ENCODE assay signal across 8 cellular contexts in genomic region chr4:75724867-75725724, GRCh38. TPM values are rescaled to one million over a fixed set of nuclear protein-coding genes. Genes with fewer than 3 reads are reported as not detected.
DNase-seq lines count a peak whose midpoint lies in the region; ATAC-seq, FAIRE-seq and TF ChIP-seq lines count a peak whose summit lies in the region.

No MANE protein-coding gene starts in this region.

- peak; percentile 65 to 91 for TF ChIP-seq POLR2A in HepG2 (IDR thresholded peaks at IDR 0.05; ENCODE audit: insufficient read depth in 1 of 2, low read depth in 2 of 2, low read length in 2 of 2)

- ATAC-seq in HG02840 (IDR thresholded peaks at IDR 0.05; ENCODE audit: low FRiP score, unreplicated experiment) (peak; percentile 47), HepG2 (peak; percentile 86)
- peak; percentile 40 for ATAC-seq in activated CD4-positive, alpha-beta T cell treated with anti-CD3 and anti-CD28 coated beads for 36 hours

- peaks cover 50% of the 10 kb centered on the region for H3K4me1 Mint-ChIP-seq in activated CD4-positive, alpha-beta T cell treated with anti-CD3 and anti-CD28 coated beads for 36 hours
- peaks cover 49% of the 10 kb centered on the region for H3K4me1 Mint-ChIP-seq in dendritic cell treated with granulocyte-macrophage colony-stimulating factor and Interleukin-4, amounts not matched to agents 40 ng/mL and 50 ng/mL, for 4 days (ENCODE audit: low read depth)

- H3K79me2 ChIP-seq in HepG2 (ENCODE audit: insufficient read depth, low read length), result peaks cover 74% of the 10 kb centered on the region

- H3K36me3 ChIP-seq in HepG2 (replicated peaks in 1 of 2; ENCODE audit: control insufficient read depth in 1 of 2, insufficient read depth in 2 of 2, low read length in 2 of 2), result no peaks in the 10 kb centered on the region

- POLR2A ChIA-PET in activated CD4-positive, alpha-beta T cell treated with anti-CD3 and anti-CD28 coated beads for 36 hours (lab: Charles Lee), result interaction anchor here (0.6 to 1.8 kb wide), 8 partner anchors 9 to 211 kb away, joined by 3 to 11 read pairs (median 4); partner anchors contain the start of genes G3BP2, RCHY1 and THAP6
- POLR2A ChIA-PET in HepG2 (lab: Yijun Ruan, JAX), result interaction anchor here (0.8 to 3.1 kb wide), 17 partner anchors 11 to 215 kb away, joined by 3 to 43 read pairs (median 6); partner anchors contain the start of genes G3BP2, NAAA, PPEF2 and RCHY1

- BruUV-seq in HepG2 (replicated peaks; lab: Mats Ljungman, UMichigan), result TSS peak; percentile 79

- H4K20me1 ChIP-seq in HepG2 (ENCODE audit: insufficient read depth, low read length), result peaks cover 11% of the 10 kb centered on the region

- no peak overlapping the region for H2AFZ ChIP-seq in HepG2 (ENCODE audit: low read length)

- H3K9me3 ChIP-seq in HepG2 (ENCODE audit: low read length), result no peaks in the 10 kb centered on the region

- TF ChIP-seq EP300 in HepG2 (IDR thresholded peaks at IDR 0.05; ENCODE audit: low read depth in 2 of 2, low read length in 2 of 2) (no peak), HepG2 (CRISPR knock-in tag; IDR thresholded peaks at IDR 0.05; ENCODE audit: borderline replicate concordance) (no peak)

- DNase-seq in NCI-H187 (lab: John Stamatoyannopoulos, UW) (peak; percentile 15 to 66), NCI-H187 treated with DMSO at 0.1 percent for 48 hours (lab: John Stamatoyannopoulos, UW) (no peak), NCI-H146 (lab: John Stamatoyannopoulos, UW) (peak; percentile 86), HepG2 (ENCODE audit: low spot score) (peak; percentile 69)
- peak; percentile 79 for DNase-seq in activated CD4-positive, alpha-beta T cell treated with anti-CD3 and anti-CD28 coated beads for 36 hours
- DNase-seq in stimulated activated CD4-positive, alpha-beta T cell treated with anti-CD3 and anti-CD28 coated beads, Interleukin-2, amount 100 ng/mL, for 48 hours, result peak; percentile 41 to 51

- peak overlapping the region; percentile 76 to 87 (median 83) for H3K4me3 ChIP-seq in HepG2 (replicated peaks in 1 of 3; ENCODE audit: insufficient read depth in 1 of 3, low read depth in 2 of 3, low read length in 3 of 3)

- H3K9ac ChIP-seq in HepG2 (ENCODE audit: insufficient read depth, low read depth, low read length), result peak overlapping the region; percentile 99

- peak overlapping the region; percentile 99 for H3K4me3 Mint-ChIP-seq in activated CD4-positive, alpha-beta T cell treated with anti-CD3 and anti-CD28 coated beads for 36 hours
- H3K4me3 Mint-ChIP-seq in dendritic cell treated with granulocyte-macrophage colony-stimulating factor and Interleukin-4, amounts not matched to agents 40 ng/mL and 50 ng/mL, for 4 days, result peak overlapping the region; percentile 100

- H3K27me3 ChIP-seq in HepG2 (ENCODE audit: control insufficient read depth in 1 of 2, insufficient read depth in 2 of 2, low read length in 2 of 2), result no peaks in the 10 kb centered on the region; a peak in 1 of 5 replicates

- TF ChIP-seq RAD21 in HepG2 (CRISPR knock-in tag; IDR thresholded peaks at IDR 0.05), result peak; percentile 36; the same call in 1 of the 2 replicates

- peak overlapping the region; percentile 98 for H3K27ac ChIP-seq in HepG2 (ENCODE audit: extremely low read length, insufficient read depth, low read length)

- H3K36me3 Mint-ChIP-seq in activated CD4-positive, alpha-beta T cell treated with anti-CD3 and anti-CD28 coated beads for 36 hours (ENCODE audit: low read depth), result peaks cover 10% of the 10 kb centered on the region
- peaks cover 28% of the 10 kb centered on the region for H3K36me3 Mint-ChIP-seq in dendritic cell treated with granulocyte-macrophage colony-stimulating factor and Interleukin-4, amounts not matched to agents 40 ng/mL and 50 ng/mL, for 4 days (ENCODE audit: low read depth)

- no peaks in the 10 kb centered on the region for H3K27me3 Mint-ChIP-seq in activated CD4-positive, alpha-beta T cell treated with anti-CD3 and anti-CD28 coated beads for 36 hours
- H3K27me3 Mint-ChIP-seq in dendritic cell treated with granulocyte-macrophage colony-stimulating factor and Interleukin-4, amounts not matched to agents 40 ng/mL and 50 ng/mL, for 4 days, result no peaks in the 10 kb centered on the region

- in situ Hi-C loops in HepG2 (cut with HindIII; ENCODE audit: extremely low pct_ligation_motif_present, low pct_unique_long_range_greater_than_20kb), result loop anchor here (5.0 kb wide), 1 partner anchor 53 kb away; the partner anchor contains the start of gene G3BP2

- CTCF ChIA-PET in activated CD4-positive, alpha-beta T cell treated with anti-CD3 and anti-CD28 coated beads for 36 hours (lab: Charles Lee), result interaction anchor here (0.6 to 3.3 kb wide), 19 partner anchors 10 to 894 kb away, joined by 3 to 27 read pairs (median 7); partner anchors contain the start of genes CDKL2, G3BP2, RCHY1 and THAP6
- CTCF ChIA-PET in HepG2 (lab: Yijun Ruan, JAX; ENCODE audit: low intra/inter-chr PET ratio, low total read pairs), result interaction anchor here (2.1 kb wide), 1 partner anchor 71 kb away, joined by 12 read pairs; no protein-coding TSS in a partner anchor

- no peaks in the 10 kb centered on the region for H3K9me3 Mint-ChIP-seq in activated CD4-positive, alpha-beta T cell treated with anti-CD3 and anti-CD28 coated beads for 36 hours (ENCODE audit: low read depth)
- no peaks in the 10 kb centered on the region for H3K9me3 Mint-ChIP-seq in dendritic cell treated with granulocyte-macrophage colony-stimulating factor and Interleukin-4, amounts not matched to agents 40 ng/mL and 50 ng/mL, for 4 days

- intact Hi-C loops in activated CD4-positive, alpha-beta T cell treated with anti-CD3 and anti-CD28 coated beads for 36 hours (cut with DNase I, micrococcal nuclease), result loop anchor here (1.0 to 5.0 kb wide), 13 partner anchors 26 to 1352 kb away; partner anchors contain the start of genes CDKL2 (in 2 of the 2), G3BP2 (in 2 of the 2), RCHY1 (in 2 of the 2) and THAP6 (in 2 of the 2)
- intact Hi-C loops in dendritic cell treated with granulocyte-macrophage colony-stimulating factor and Interleukin-4, amounts not matched to agents 40 ng/mL and 50 ng/mL, for 4 days (cut with micrococcal nuclease), result loop anchor here (1.0 kb wide), 2 partner anchors 52 to 211 kb away; partner anchors contain the start of genes G3BP2, RCHY1 and THAP6
- intact Hi-C loops in HepG2 (cut with micrococcal nuclease; ENCODE audit: unreplicated experiment), result loop anchor here (1.0 to 5.0 kb wide), 4 partner anchors 22 to 122 kb away; partner anchors contain the start of gene G3BP2

- peaks cover 57% of the 10 kb centered on the region for H3K4me1 ChIP-seq in HepG2 (ENCODE audit: insufficient read depth, low read length)

- H3K27ac Mint-ChIP-seq in activated CD4-positive, alpha-beta T cell treated with anti-CD3 and anti-CD28 coated beads for 36 hours, result peak overlapping the region; percentile 97
- peak overlapping the region; percentile 100 for H3K27ac Mint-ChIP-seq in dendritic cell treated with granulocyte-macrophage colony-stimulating factor and Interleukin-4, amounts not matched to agents 40 ng/mL and 50 ng/mL, for 4 days

- H3K4me2 ChIP-seq in HepG2 (ENCODE audit: low read depth, low read length), result peak overlapping the region; percentile 74

- peak; percentile 50 for FAIRE-seq in HepG2 (lab: Jason Lieb, UNC)

- 2% methylated on average over 22 of the region's 50 CpGs for WGBS in HepG2 (ENCODE audit: low lambda C conversion rate)

- 0 out of 2 replicates have a peak, but pooled peaks have one; percentile 7 for TF ChIP-seq CTCF in HepG2 (CRISPR knock-in tag; IDR thresholded peaks at IDR 0.05)

RNA-seq across cellular contexts. Expression of gene USO1, which starts 0.7 kb away (rescaled TPM):
- 10 to 100 TPM; 55.2 to 56.7 TPM for total RNA-seq in activated CD4-positive, alpha-beta T cell treated with anti-CD3 and anti-CD28 coated beads for 36 hours
- total RNA-seq in HepG2 (2016; rRNA removed; fragmentation: Illumina TruSeq; extraction: Trizol), result 87.7 and 111 TPM in 2 replicates
- total RNA-seq in HepG2 (2016; cell fraction: cytosol; rRNA removed; fragmentation: Illumina TruSeq; extraction: Trizol; ENCODE audit: low read depth), result 8.7 and 10.1 TPM in 2 replicates
- 86.1 and 107 TPM in 2 replicates for total RNA-seq in HepG2 (2016; cell fraction: insoluble cytoplasmic fraction; rRNA removed; fragmentation: Illumina TruSeq; extraction: Trizol)
- 34.3 and 42.9 TPM in 2 replicates for total RNA-seq in HepG2 (2016; cell fraction: membrane; rRNA removed; fragmentation: Illumina TruSeq; extraction: Trizol)
- 67.4 and 83.9 TPM in 2 replicates for total RNA-seq in HepG2 (2016; cell fraction: nucleus; rRNA removed; fragmentation: Illumina TruSeq; extraction: Trizol)
- 40.8 and 52.2 TPM in 2 replicates for polyA plus RNA-seq in HepG2 (2011; rRNA removed)
- polyA plus RNA-seq in HepG2 (2011; cell fraction: cytosol; rRNA removed), result 21.5 and 31.4 TPM in 2 replicates
- polyA plus RNA-seq in HepG2 (2011; cell fraction: nucleus; rRNA removed), result 16.6 and 18.0 TPM in 2 replicates
- 42.8 and 53.1 TPM in 2 replicates for polyA plus RNA-seq in HepG2 (2012)
- 3.9 and 4.3 TPM in 2 replicates for polyA plus RNA-seq in HepG2 (2016; cell fraction: cytosol; fragmentation: Illumina TruSeq; extraction: Trizol; ENCODE audit: low read depth)
- 72.4 and 76.4 TPM in 2 replicates for polyA plus RNA-seq in HepG2 (2016; cell fraction: insoluble cytoplasmic fraction; fragmentation: Illumina TruSeq; extraction: Trizol; ENCODE audit: low read depth)
- 16.6 and 19.6 TPM in 2 replicates for polyA plus RNA-seq in HepG2 (2016; cell fraction: membrane; fragmentation: Illumina TruSeq; extraction: Trizol; ENCODE audit: low read depth)
- 78.1 and 78.9 TPM in 2 replicates for polyA plus RNA-seq in HepG2 (2016; cell fraction: nucleus; fragmentation: Illumina TruSeq; extraction: Trizol; ENCODE audit: insufficient read depth, low read depth)
- 14.8 and 29.1 TPM in 2 replicates for polyA minus RNA-seq in HepG2 (2011; rRNA and poly(A)+ RNA removed; ENCODE audit: low replicate concordance)
- polyA minus RNA-seq in HepG2 (2011; cell fraction: cytosol; rRNA and poly(A)+ RNA removed), result 40.9 and 44.0 TPM in 2 replicates
- 50.7 and 56.3 TPM in 2 replicates for polyA minus RNA-seq in HepG2 (2011; cell fraction: nucleus; rRNA and poly(A)+ RNA removed)

RNA-seq across cellular contexts. Expression of gene G3BP2, which starts 51.9 kb away (rescaled TPM):
- 100 to 1,000 TPM; 127 to 137 TPM for total RNA-seq in activated CD4-positive, alpha-beta T cell treated with anti-CD3 and anti-CD28 coated beads for 36 hours
- 179 and 316 TPM in 2 replicates for total RNA-seq in HepG2 (2016; rRNA removed; fragmentation: Illumina TruSeq; extraction: Trizol)
- total RNA-seq in HepG2 (2016; cell fraction: cytosol; rRNA removed; fragmentation: Illumina TruSeq; extraction: Trizol; ENCODE audit: low read depth), result 11.2 and 19.7 TPM in 2 replicates
- 189 and 305 TPM in 2 replicates for total RNA-seq in HepG2 (2016; cell fraction: insoluble cytoplasmic fraction; rRNA removed; fragmentation: Illumina TruSeq; extraction: Trizol)
- 43.1 and 44.4 TPM in 2 replicates for total RNA-seq in HepG2 (2016; cell fraction: membrane; rRNA removed; fragmentation: Illumina TruSeq; extraction: Trizol)
- total RNA-seq in HepG2 (2016; cell fraction: nucleus; rRNA removed; fragmentation: Illumina TruSeq; extraction: Trizol), result 111 and 112 TPM in 2 replicates
- polyA plus RNA-seq in HepG2 (2011; rRNA removed), result 45.9 and 51.7 TPM in 2 replicates
- polyA plus RNA-seq in HepG2 (2011; cell fraction: cytosol; rRNA removed), result 27.1 and 46.8 TPM in 2 replicates
- 15.9 and 17.2 TPM in 2 replicates for polyA plus RNA-seq in HepG2 (2011; cell fraction: nucleus; rRNA removed)
- 70.5 and 76.8 TPM in 2 replicates for polyA plus RNA-seq in HepG2 (2012)
- polyA plus RNA-seq in HepG2 (2016; cell fraction: cytosol; fragmentation: Illumina TruSeq; extraction: Trizol; ENCODE audit: low read depth), result 5.2 and 5.9 TPM in 2 replicates
- 205 and 220 TPM in 2 replicates for polyA plus RNA-seq in HepG2 (2016; cell fraction: insoluble cytoplasmic fraction; fragmentation: Illumina TruSeq; extraction: Trizol; ENCODE audit: low read depth)
- polyA plus RNA-seq in HepG2 (2016; cell fraction: membrane; fragmentation: Illumina TruSeq; extraction: Trizol; ENCODE audit: low read depth), result 17.8 and 19.9 TPM in 2 replicates
- 75.9 and 78.7 TPM in 2 replicates for polyA plus RNA-seq in HepG2 (2016; cell fraction: nucleus; fragmentation: Illumina TruSeq; extraction: Trizol; ENCODE audit: insufficient read depth, low read depth)
- 31.2 and 31.4 TPM in 2 replicates for polyA minus RNA-seq in HepG2 (2011; rRNA and poly(A)+ RNA removed; ENCODE audit: low replicate concordance)
- 69.6 and 72.0 TPM in 2 replicates for polyA minus RNA-seq in HepG2 (2011; cell fraction: cytosol; rRNA and poly(A)+ RNA removed)
- 61.0 and 82.1 TPM in 2 replicates for polyA minus RNA-seq in HepG2 (2011; cell fraction: nucleus; rRNA and poly(A)+ RNA removed)
